Comparison of ENCODE assay signal across 14 cellular contexts in genomic region chr7:187237-187927, GRCh38.
"Had no signal": no experiment of that assay in that cellular context is flagged by ENCODE, and none has a peak within 500 bp of the region (broad histone marks: within the 10 kb centered on the region; RNA-seq: fewer than 3 reads in every experiment).

No MANE protein-coding gene starts in this region.

- H3K4me3 Mint-ChIP-seq: activated CD4-positive, alpha-beta memory T cell treated with anti-CD3 and anti-CD28 coated beads, Interleukin-2, amount 10 ng/mL, durations not matched to agents 7 days and 5 days; activated naive CD8-positive, alpha-beta T cell treated with anti-CD3 and anti-CD28 coated beads for 36 hours; mesothelial cell of epicardium; naive B cell had no signal

- H3K9me3 Mint-ChIP-seq: activated CD4-positive, alpha-beta memory T cell treated with anti-CD3 and anti-CD28 coated beads, Interleukin-2, amount 10 ng/mL, durations not matched to agents 7 days and 5 days; activated naive CD8-positive, alpha-beta T cell treated with anti-CD3 and anti-CD28 coated beads for 36 hours; mesothelial cell of epicardium had no signal

- H3K36me3 ChIP-seq: lower lobe of right lung, upper lobe of right lung had no signal

- H3K4me3 ChIP-seq: dorsolateral prefrontal cortex, lower lobe of right lung, upper lobe of right lung had no signal

- ATAC-seq: esophagus mucosa; lower lobe of right lung; stimulated activated naive CD8-positive, alpha-beta T cell treated with anti-CD3 and anti-CD28 coated beads, Interleukin-15, Interleukin-2, amounts not matched to agents 100 U/mL and 50 U/mL, for 24 hours; upper lobe of right lung had no signal

- H3K27ac ChIP-seq: dorsolateral prefrontal cortex, lower lobe of right lung, upper lobe of right lung had no signal

- H3K27ac Mint-ChIP-seq: activated CD4-positive, alpha-beta memory T cell treated with anti-CD3 and anti-CD28 coated beads, Interleukin-2, amount 10 ng/mL, durations not matched to agents 7 days and 5 days; activated naive CD8-positive, alpha-beta T cell treated with anti-CD3 and anti-CD28 coated beads for 36 hours; mesothelial cell of epicardium had no signal

- DNase-seq: activated CD4-positive, alpha-beta memory T cell treated with anti-CD3 and anti-CD28 coated beads, Interleukin-2, amount 10 ng/mL, durations not matched to agents 7 days and 5 days; activated gamma-delta T cell treated with Interleukin-2 at 50 U/mL for 16 hours; activated naive CD8-positive, alpha-beta T cell treated with anti-CD3 and anti-CD28 coated beads for 36 hours; activated T-cell treated with anti-CD3 and anti-CD28 coated beads, Interleukin-2, amount 50 U/mL, for 48 hours; dorsolateral prefrontal cortex; lower lobe of right lung; naive B cell; occipital lobe; stimulated activated CD4-positive, alpha-beta T cell treated with anti-CD3 and anti-CD28 coated beads, Interleukin-2, amount 100 ng/mL, for 48 hours; stimulated activated naive CD8-positive, alpha-beta T cell treated with anti-CD3 and anti-CD28 coated beads, Interleukin-15, Interleukin-2, amounts not matched to agents 100 U/mL and 50 U/mL, for 24 hours; T-helper 2 cell; upper lobe of right lung had no signal

- H3K9me3 ChIP-seq: lower lobe of right lung, upper lobe of right lung had no signal

- H3K36me3 Mint-ChIP-seq: activated naive CD8-positive, alpha-beta T cell treated with anti-CD3 and anti-CD28 coated beads for 36 hours; mesothelial cell of epicardium; naive B cell had no signal

- H3K27me3 ChIP-seq: dorsolateral prefrontal cortex, upper lobe of right lung had no signal
